ENCODE assay signal across 12 cellular contexts in genomic region chr18:79576686-79577351, GRCh38.
DNase-seq lines count a peak whose midpoint lies in the region; ATAC-seq and TF ChIP-seq lines count a peak whose summit lies in the region.
"Had no signal": no experiment of that assay in that cellular context is flagged by ENCODE, and none has a peak within 500 bp of the region (broad histone marks: within the 10 kb centered on the region; RNA-seq: fewer than 3 reads in every experiment).

No MANE protein-coding gene starts in this region.

- H3K4me1 Mint-ChIP-seq in nephron, result peaks cover 50% of the 10 kb centered on the region
- H3K4me1 Mint-ChIP-seq in CD8-positive, alpha-beta T cell (ENCODE audit: low read depth), result peaks cover 21% of the 10 kb centered on the region
- no peaks in the 10 kb centered on the region for H3K4me1 Mint-ChIP-seq in activated T-helper 17 cell treated with anti-CD3 and anti-CD28 coated beads, Interleukin-2, amount 50 U/mL, for 72 hours

- CTCF ChIA-PET in AG04450 (lab: Charles Lee), result interaction anchor here (1.1 kb wide), 1 partner anchor 195 kb away, joined by 3 read pairs; no protein-coding TSS in a partner anchor
- CTCF ChIA-PET in CD8-positive, alpha-beta T cell (lab: Charles Lee), result interaction anchor here (0.7 to 1.7 kb wide), 2 partner anchors 68 to 196 kb away, joined by 3 to 4 read pairs; no protein-coding TSS in a partner anchor

- H3K27me3 Mint-ChIP-seq in nephron (ENCODE audit: low read depth), result peaks cover 5% of the 10 kb centered on the region
- no peaks in the 10 kb centered on the region for H3K27me3 Mint-ChIP-seq in CD8-positive, alpha-beta T cell (ENCODE audit: low read depth)
- H3K27me3 Mint-ChIP-seq in activated T-helper 17 cell treated with anti-CD3 and anti-CD28 coated beads, Interleukin-2, amount 50 U/mL, for 72 hours, result no peaks in the 10 kb centered on the region

- no peaks in the 10 kb centered on the region for H3K27me3 ChIP-seq in AG04450 (ENCODE audit: control insufficient read depth, insufficient read depth, low read length)
- no peaks in the 10 kb centered on the region for H3K27me3 ChIP-seq in CD8-positive, alpha-beta T cell (ENCODE audit: insufficient read depth, low read length)
- H3K27me3 ChIP-seq: tibial nerve had no signal

- H3K36me3 ChIP-seq in CD8-positive, alpha-beta T cell (ENCODE audit: insufficient read depth, low read length), result no peaks in the 10 kb centered on the region
- H3K36me3 ChIP-seq: tibial nerve had no signal

- H3K27ac Mint-ChIP-seq in nephron, result peak overlapping the region; percentile 63 to 95 (median 93)
- no peak overlapping the region for H3K27ac Mint-ChIP-seq in CD8-positive, alpha-beta T cell
- H3K27ac Mint-ChIP-seq in activated T-helper 17 cell treated with anti-CD3 and anti-CD28 coated beads, Interleukin-2, amount 50 U/mL, for 72 hours, result no peak overlapping the region

- peak overlapping the region; percentile 82 for H3K27ac ChIP-seq in AG04450 (ENCODE audit: low read depth, low read length)
- no peak overlapping the region for H3K27ac ChIP-seq in CD8-positive, alpha-beta T cell (ENCODE audit: low read depth, low read length)

- peaks cover 9% of the 10 kb centered on the region for H3K9me3 Mint-ChIP-seq in nephron
- peaks cover 14% of the 10 kb centered on the region for H3K9me3 Mint-ChIP-seq in CD8-positive, alpha-beta T cell
- peaks cover 12% of the 10 kb centered on the region for H3K9me3 Mint-ChIP-seq in activated T-helper 17 cell treated with anti-CD3 and anti-CD28 coated beads, Interleukin-2, amount 50 U/mL, for 72 hours

- no peak overlapping the region for H3K4me3 ChIP-seq in AG04450 (ENCODE audit: low read depth, low read length)
- no peak overlapping the region for H3K4me3 ChIP-seq in fibroblast of the aortic adventitia (ENCODE audit: low read depth, low read length)
- no peak overlapping the region for H3K4me3 ChIP-seq in CD8-positive, alpha-beta T cell (ENCODE audit: low read depth, low read length)
- H3K4me3 ChIP-seq: tibial nerve had no signal

- peaks cover 52% of the 10 kb centered on the region for H3K9me3 ChIP-seq in AG04450 (ENCODE audit: control insufficient read depth, insufficient read depth, low read length)
- peaks cover 15% of the 10 kb centered on the region for H3K9me3 ChIP-seq in CD8-positive, alpha-beta T cell (ENCODE audit: low read length)

- POLR2A ChIA-PET in AG04450 (lab: Yijun Ruan, JAX), result interaction anchor here (0.9 kb wide), 1 partner anchor 9 kb away, joined by 5 read pairs; no protein-coding TSS in a partner anchor
- POLR2A ChIA-PET in CD8-positive, alpha-beta T cell (lab: Charles Lee), result no interaction called here

- intact Hi-C loops in CD8-positive, alpha-beta T cell (cut with DNase I, micrococcal nuclease), result loop anchor here in 1 of 2 experiments (2.0 kb wide), 1 partner anchor 72 kb away; no protein-coding TSS in a partner anchor

- H3K36me3 Mint-ChIP-seq in nephron (ENCODE audit: low read depth), result peaks cover 7% of the 10 kb centered on the region
- H3K36me3 Mint-ChIP-seq in CD8-positive, alpha-beta T cell, result peaks cover 3% of the 10 kb centered on the region
- no peaks in the 10 kb centered on the region for H3K36me3 Mint-ChIP-seq in activated T-helper 17 cell treated with anti-CD3 and anti-CD28 coated beads, Interleukin-2, amount 50 U/mL, for 72 hours (ENCODE audit: low read depth)

- H3K4me3 Mint-ChIP-seq in nephron, result no peak overlapping the region
- no peak overlapping the region for H3K4me3 Mint-ChIP-seq in CD8-positive, alpha-beta T cell
- H3K4me3 Mint-ChIP-seq in activated T-helper 17 cell treated with anti-CD3 and anti-CD28 coated beads, Interleukin-2, amount 50 U/mL, for 72 hours, result no peak overlapping the region

- H3K4me1 ChIP-seq in CD8-positive, alpha-beta T cell (ENCODE audit: insufficient read depth, low read length), result peaks cover 27% of the 10 kb centered on the region

- 0 out of 2 replicates have a peak, but pooled peaks have one; percentile 2 for TF ChIP-seq CTCF in AG04450 (IDR thresholded peaks at IDR 0.05; ENCODE audit: low read depth, low read length)
- TF ChIP-seq CTCF in fibroblast of the aortic adventitia (IDR thresholded peaks at IDR 0.05; ENCODE audit: insufficient read depth, low read length), result no peak
- TF ChIP-seq CTCF in nephron (IDR thresholded peaks at IDR 0.05; ENCODE audit: unreplicated experiment in 3 of 3), result no peak
- no peak for TF ChIP-seq CTCF in CD8-positive, alpha-beta T cell (IDR thresholded peaks at IDR 0.05)

- DNase-seq in AG04450 (ENCODE audit: low read depth, low spot score) (no peak), NCI-H446 (lab: John Stamatoyannopoulos, UW) (peak; percentile 5 to 84), fibroblast of the aortic adventitia (ENCODE audit: low read depth) (peak; percentile 24)
- no peak for DNase-seq in CD8-positive, alpha-beta T cell
- DNase-seq in effector CD4-positive, alpha-beta T cell, result no peak
- no peak for DNase-seq in stimulated activated naive CD4-positive, alpha-beta T cell (lab: John Stamatoyannopoulos, UW)
- DNase-seq: AML-193; NCI-H510A; stimulated activated CD4-positive, alpha-beta T cell treated with anti-CD3 and anti-CD28 coated beads, Interleukin-15, amount 100 ng/mL, for 24 hours had no signal

- no peak for ATAC-seq in CD8-positive, alpha-beta T cell
- no peak for ATAC-seq in activated T-helper 17 cell treated with anti-CD3 and anti-CD28 coated beads, Interleukin-2, amount 50 U/mL, for 72 hours (replicated peaks)

Comparison
In these comparisons a context has a peak if more than half of its experiments do, and no peak if none do; other contexts are left out.
1. DNase-seq: peak in NCI-H446 (2 of 2) and fibroblast of the aortic adventitia (single experiment); none in AG04450 (single experiment), CD8-positive, alpha-beta T cell (0 of 7), effector CD4-positive, alpha-beta T cell (single experiment) and stimulated activated naive CD4-positive, alpha-beta T cell (0 of 6).
2. H3K27ac Mint-ChIP-seq: peak in nephron (3 of 3); none in CD8-positive, alpha-beta T cell (single experiment) and activated T-helper 17 cell treated with anti-CD3 and anti-CD28 coated beads, Interleukin-2, amount 50 U/mL, for 72 hours (single experiment).